ENCODE assay signal across 17 cellular contexts in the genomic region with DNA sequence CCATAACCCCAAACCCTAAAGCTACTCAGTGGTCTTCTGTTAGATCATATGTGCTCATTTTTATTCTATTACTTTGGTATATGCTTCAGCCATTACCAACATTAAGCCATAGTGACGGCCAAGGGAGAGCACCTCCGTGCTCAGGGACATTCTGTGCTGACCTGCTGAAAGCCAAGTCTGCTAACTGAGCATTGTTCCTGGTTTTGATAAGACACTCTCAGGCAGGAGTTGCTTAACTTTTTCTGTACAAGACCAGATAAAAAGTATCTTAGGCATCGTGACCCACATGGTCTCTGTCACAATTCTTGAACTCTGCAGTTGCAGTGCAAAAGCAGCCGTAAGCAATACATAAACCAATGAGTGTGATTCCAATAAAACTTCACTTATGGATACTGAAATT.
DNase-seq lines count a peak whose midpoint lies in the region; ATAC-seq and TF ChIP-seq lines count a peak whose summit lies in the region.
"Had no signal": no experiment of that assay in that cellular context is flagged by ENCODE, and none has a peak within 500 bp of the region (broad histone marks: within the 10 kb centered on the region; RNA-seq: fewer than 3 reads in every experiment).

No MANE protein-coding gene starts in this region.

- peaks cover 62% of the 10 kb centered on the region for H3K4me1 ChIP-seq in left ventricle myocardium inferior

- no peak for ATAC-seq in stimulated activated naive CD8-positive, alpha-beta T cell treated with anti-CD3 and anti-CD28 coated beads, Interleukin-15, Interleukin-2, amounts not matched to agents 100 U/mL and 50 U/mL, for 24 hours
- ATAC-seq in T-cell (replicated peaks in 1 of 4) (no peak), HG03521 (IDR thresholded peaks at IDR 0.05; ENCODE audit: unreplicated experiment) (no peak), GM18873 (IDR thresholded peaks at IDR 0.05; ENCODE audit: low FRiP score, unreplicated experiment) (no peak), SK-N-SH treated with all-trans-retinoic acid at 6 μM for 48 hours (no peak)
- ATAC-seq: left lung had no signal

- POLR2A ChIA-PET in T-cell (lab: Charles Lee) = interaction anchor here in 1 of 2 donors (1.0 kb wide), 1 partner anchor 172 kb away, joined by 4 read pairs; no protein-coding TSS in a partner anchor

- CTCF ChIA-PET in T-cell (lab: Charles Lee) = interaction anchor here in 1 of 2 donors (0.6 to 1.5 kb wide), 2 partner anchors 8 to 112 kb away, joined by 3 to 4 read pairs; no protein-coding TSS in a partner anchor

- peaks cover 66% of the 10 kb centered on the region for H3K4me1 Mint-ChIP-seq in stimulated activated naive CD8-positive, alpha-beta T cell treated with anti-CD3 and anti-CD28 coated beads, Interleukin-15, Interleukin-2, amounts not matched to agents 100 ng/mL and 50 ng/mL, for 24 hours (ENCODE audit: low read depth)
- H3K4me1 Mint-ChIP-seq in T-cell = peaks cover 69 to 78% (median 73%) of the 10 kb centered on the region in 3 donors

- H3K27me3 ChIP-seq in left ventricle myocardium inferior (ENCODE audit: low read depth) = no peaks in the 10 kb centered on the region
- H3K27me3 ChIP-seq: left lung had no signal

- no peak for DNase-seq in stimulated activated naive CD8-positive, alpha-beta T cell treated with anti-CD3 and anti-CD28 coated beads, Interleukin-15, Interleukin-2, amounts not matched to agents 100 U/mL and 50 U/mL, for 24 hours
- DNase-seq in T-cell (no peak), left ventricle myocardium inferior (no peak), DMS79 (lab: John Stamatoyannopoulos, UW) (no peak)
- DNase-seq: activated CD8-positive, alpha-beta memory T cell treated with anti-CD3 and anti-CD28 coated beads for 24 hours; activated gamma-delta T cell treated with Interleukin-2 at 50 U/mL for 16 hours; effector CD4-positive, alpha-beta T cell; hypothalamus; left lung; NCI-H1930; PC-9; SK-N-SH had no signal

- no peak for TF ChIP-seq CTCF in left ventricle myocardium inferior (IDR thresholded peaks at IDR 0.05; ENCODE audit: borderline replicate concordance)

- no peaks in the 10 kb centered on the region for H3K27me3 Mint-ChIP-seq in stimulated activated naive CD8-positive, alpha-beta T cell treated with anti-CD3 and anti-CD28 coated beads, Interleukin-15, Interleukin-2, amounts not matched to agents 100 ng/mL and 50 ng/mL, for 24 hours
- no peaks in the 10 kb centered on the region for H3K27me3 Mint-ChIP-seq in T-cell
- H3K27me3 Mint-ChIP-seq: brain had no signal

- H3K36me3 ChIP-seq in left ventricle myocardium inferior = peaks cover 70% of the 10 kb centered on the region

- intact Hi-C loops in left ventricle myocardium inferior (cut with micrococcal nuclease) = loop anchor here (10.0 kb wide), 1 partner anchor 199 kb away; no protein-coding TSS in a partner anchor

- H3K9me3 ChIP-seq in left ventricle myocardium inferior (replicated peaks) = no peaks in the 10 kb centered on the region
- H3K9me3 ChIP-seq: left lung, SK-N-SH had no signal

- peak overlapping the region; percentile 98 for H3K27ac Mint-ChIP-seq in stimulated activated naive CD8-positive, alpha-beta T cell treated with anti-CD3 and anti-CD28 coated beads, Interleukin-15, Interleukin-2, amounts not matched to agents 100 ng/mL and 50 ng/mL, for 24 hours
- peak overlapping the region; percentile 98 to 99 for H3K27ac Mint-ChIP-seq in T-cell
- H3K27ac Mint-ChIP-seq: brain had no signal

- H3K27ac ChIP-seq in left ventricle myocardium inferior (replicated peaks) = peak overlapping the region; percentile 77
- H3K27ac ChIP-seq: PC-9 had no signal

- H3K36me3 Mint-ChIP-seq in stimulated activated naive CD8-positive, alpha-beta T cell treated with anti-CD3 and anti-CD28 coated beads, Interleukin-15, Interleukin-2, amounts not matched to agents 100 ng/mL and 50 ng/mL, for 24 hours (ENCODE audit: low read depth) = peaks cover 54% of the 10 kb centered on the region
- peaks cover 35% of the 10 kb centered on the region for H3K36me3 Mint-ChIP-seq in T-cell

- H3K4me3 ChIP-seq in left ventricle myocardium inferior = no peak overlapping the region
- H3K4me3 ChIP-seq: left lung, PC-9 had no signal

- H3K9me3 Mint-ChIP-seq in stimulated activated naive CD8-positive, alpha-beta T cell treated with anti-CD3 and anti-CD28 coated beads, Interleukin-15, Interleukin-2, amounts not matched to agents 100 ng/mL and 50 ng/mL, for 24 hours = no peaks in the 10 kb centered on the region
- H3K9me3 Mint-ChIP-seq in T-cell = no peaks in the 10 kb centered on the region
- H3K9me3 Mint-ChIP-seq: brain had no signal

- no peak overlapping the region for H3K4me3 Mint-ChIP-seq in stimulated activated naive CD8-positive, alpha-beta T cell treated with anti-CD3 and anti-CD28 coated beads, Interleukin-15, Interleukin-2, amounts not matched to agents 100 ng/mL and 50 ng/mL, for 24 hours
- H3K4me3 Mint-ChIP-seq in T-cell = peak overlapping the region; percentile 96 to 98 (median 98)
- H3K4me3 Mint-ChIP-seq: brain had no signal

TF ChIP-seq in SK-N-SH treated with all-trans-retinoic acid at 6 μM for 48 hours, 23 proteins besides CTCF, POLR2A, EP300 and RAD21:
- no peak for TF ChIP-seq TCF4 (CRISPR knock-in tag; IDR thresholded peaks at IDR 0.05; ENCODE audit: borderline replicate concordance)
- TF ChIP-seq CSDC2 (CRISPR knock-in tag; IDR thresholded peaks at IDR 0.05) = no peak
- no peak for TF ChIP-seq ARNTL (CRISPR knock-in tag; IDR thresholded peaks at IDR 0.05; ENCODE audit: borderline replicate concordance, low read depth)
- TF ChIP-seq OSR1 (CRISPR knock-in tag; IDR thresholded peaks at IDR 0.05) = no peak
- no peak for TF ChIP-seq ISL1 (CRISPR knock-in tag; IDR thresholded peaks at IDR 0.05)
- no peak for TF ChIP-seq PPARA (CRISPR knock-in tag; IDR thresholded peaks at IDR 0.05; ENCODE audit: borderline replicate concordance)
- TF ChIP-seq SNAI2 (CRISPR knock-in tag; IDR thresholded peaks at IDR 0.05) = no peak
- TF ChIP-seq, protein P1, sequence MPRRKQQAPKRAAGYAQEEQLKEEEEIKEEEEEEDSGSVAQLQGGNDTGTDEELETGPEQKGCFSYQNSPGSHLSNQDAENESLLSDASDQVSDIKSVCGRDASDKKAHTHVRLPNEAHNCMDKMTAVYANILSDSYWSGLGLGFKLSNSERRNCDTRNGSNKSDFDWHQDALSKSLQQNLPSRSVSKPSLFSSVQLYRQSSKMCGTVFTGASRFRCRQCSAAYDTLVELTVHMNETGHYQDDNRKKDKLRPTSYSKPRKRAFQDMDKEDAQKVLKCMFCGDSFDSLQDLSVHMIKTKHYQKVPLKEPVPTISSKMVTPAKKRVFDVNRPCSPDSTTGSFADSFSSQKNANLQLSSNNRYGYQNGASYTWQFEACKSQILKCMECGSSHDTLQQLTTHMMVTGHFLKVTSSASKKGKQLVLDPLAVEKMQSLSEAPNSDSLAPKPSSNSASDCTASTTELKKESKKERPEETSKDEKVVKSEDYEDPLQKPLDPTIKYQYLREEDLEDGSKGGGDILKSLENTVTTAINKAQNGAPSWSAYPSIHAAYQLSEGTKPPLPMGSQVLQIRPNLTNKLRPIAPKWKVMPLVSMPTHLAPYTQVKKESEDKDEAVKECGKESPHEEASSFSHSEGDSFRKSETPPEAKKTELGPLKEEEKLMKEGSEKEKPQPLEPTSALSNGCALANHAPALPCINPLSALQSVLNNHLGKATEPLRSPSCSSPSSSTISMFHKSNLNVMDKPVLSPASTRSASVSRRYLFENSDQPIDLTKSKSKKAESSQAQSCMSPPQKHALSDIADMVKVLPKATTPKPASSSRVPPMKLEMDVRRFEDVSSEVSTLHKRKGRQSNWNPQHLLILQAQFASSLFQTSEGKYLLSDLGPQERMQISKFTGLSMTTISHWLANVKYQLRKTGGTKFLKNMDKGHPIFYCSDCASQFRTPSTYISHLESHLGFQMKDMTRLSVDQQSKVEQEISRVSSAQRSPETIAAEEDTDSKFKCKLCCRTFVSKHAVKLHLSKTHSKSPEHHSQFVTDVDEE (CRISPR knock-in tag; IDR thresholded peaks at IDR 0.05) = no peak
- no peak for TF ChIP-seq ZNF70 (CRISPR knock-in tag; IDR thresholded peaks at IDR 0.05)
